ENCODE assay signal across 1 cellular context in the genomic region with DNA sequence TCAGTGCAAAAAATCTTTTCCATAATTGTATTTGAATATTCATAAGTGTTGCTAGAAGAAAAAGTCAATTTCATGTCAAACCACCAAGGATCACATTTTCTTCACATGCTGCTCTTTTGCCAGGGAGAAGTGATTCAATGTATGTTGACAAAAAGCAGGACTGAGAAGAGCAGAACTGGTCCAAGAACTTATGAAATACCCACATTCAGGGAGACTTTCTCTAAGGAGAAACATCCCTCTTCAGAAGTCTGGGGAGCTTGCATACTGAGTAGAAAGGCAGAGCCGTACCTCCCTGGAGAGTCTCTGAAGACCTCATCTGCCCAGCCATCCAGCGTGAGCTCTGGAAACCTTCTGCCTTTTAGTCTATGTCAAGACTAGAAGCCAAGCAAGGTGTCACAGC.
TF ChIP-seq lines count a peak whose summit lies in the region.

No MANE protein-coding gene starts in this region.

TF ChIP-seq in H1, 55 proteins besides CTCF, POLR2A, EP300 and RAD21 (continued from another document):
- TF ChIP-seq, protein P1, sequence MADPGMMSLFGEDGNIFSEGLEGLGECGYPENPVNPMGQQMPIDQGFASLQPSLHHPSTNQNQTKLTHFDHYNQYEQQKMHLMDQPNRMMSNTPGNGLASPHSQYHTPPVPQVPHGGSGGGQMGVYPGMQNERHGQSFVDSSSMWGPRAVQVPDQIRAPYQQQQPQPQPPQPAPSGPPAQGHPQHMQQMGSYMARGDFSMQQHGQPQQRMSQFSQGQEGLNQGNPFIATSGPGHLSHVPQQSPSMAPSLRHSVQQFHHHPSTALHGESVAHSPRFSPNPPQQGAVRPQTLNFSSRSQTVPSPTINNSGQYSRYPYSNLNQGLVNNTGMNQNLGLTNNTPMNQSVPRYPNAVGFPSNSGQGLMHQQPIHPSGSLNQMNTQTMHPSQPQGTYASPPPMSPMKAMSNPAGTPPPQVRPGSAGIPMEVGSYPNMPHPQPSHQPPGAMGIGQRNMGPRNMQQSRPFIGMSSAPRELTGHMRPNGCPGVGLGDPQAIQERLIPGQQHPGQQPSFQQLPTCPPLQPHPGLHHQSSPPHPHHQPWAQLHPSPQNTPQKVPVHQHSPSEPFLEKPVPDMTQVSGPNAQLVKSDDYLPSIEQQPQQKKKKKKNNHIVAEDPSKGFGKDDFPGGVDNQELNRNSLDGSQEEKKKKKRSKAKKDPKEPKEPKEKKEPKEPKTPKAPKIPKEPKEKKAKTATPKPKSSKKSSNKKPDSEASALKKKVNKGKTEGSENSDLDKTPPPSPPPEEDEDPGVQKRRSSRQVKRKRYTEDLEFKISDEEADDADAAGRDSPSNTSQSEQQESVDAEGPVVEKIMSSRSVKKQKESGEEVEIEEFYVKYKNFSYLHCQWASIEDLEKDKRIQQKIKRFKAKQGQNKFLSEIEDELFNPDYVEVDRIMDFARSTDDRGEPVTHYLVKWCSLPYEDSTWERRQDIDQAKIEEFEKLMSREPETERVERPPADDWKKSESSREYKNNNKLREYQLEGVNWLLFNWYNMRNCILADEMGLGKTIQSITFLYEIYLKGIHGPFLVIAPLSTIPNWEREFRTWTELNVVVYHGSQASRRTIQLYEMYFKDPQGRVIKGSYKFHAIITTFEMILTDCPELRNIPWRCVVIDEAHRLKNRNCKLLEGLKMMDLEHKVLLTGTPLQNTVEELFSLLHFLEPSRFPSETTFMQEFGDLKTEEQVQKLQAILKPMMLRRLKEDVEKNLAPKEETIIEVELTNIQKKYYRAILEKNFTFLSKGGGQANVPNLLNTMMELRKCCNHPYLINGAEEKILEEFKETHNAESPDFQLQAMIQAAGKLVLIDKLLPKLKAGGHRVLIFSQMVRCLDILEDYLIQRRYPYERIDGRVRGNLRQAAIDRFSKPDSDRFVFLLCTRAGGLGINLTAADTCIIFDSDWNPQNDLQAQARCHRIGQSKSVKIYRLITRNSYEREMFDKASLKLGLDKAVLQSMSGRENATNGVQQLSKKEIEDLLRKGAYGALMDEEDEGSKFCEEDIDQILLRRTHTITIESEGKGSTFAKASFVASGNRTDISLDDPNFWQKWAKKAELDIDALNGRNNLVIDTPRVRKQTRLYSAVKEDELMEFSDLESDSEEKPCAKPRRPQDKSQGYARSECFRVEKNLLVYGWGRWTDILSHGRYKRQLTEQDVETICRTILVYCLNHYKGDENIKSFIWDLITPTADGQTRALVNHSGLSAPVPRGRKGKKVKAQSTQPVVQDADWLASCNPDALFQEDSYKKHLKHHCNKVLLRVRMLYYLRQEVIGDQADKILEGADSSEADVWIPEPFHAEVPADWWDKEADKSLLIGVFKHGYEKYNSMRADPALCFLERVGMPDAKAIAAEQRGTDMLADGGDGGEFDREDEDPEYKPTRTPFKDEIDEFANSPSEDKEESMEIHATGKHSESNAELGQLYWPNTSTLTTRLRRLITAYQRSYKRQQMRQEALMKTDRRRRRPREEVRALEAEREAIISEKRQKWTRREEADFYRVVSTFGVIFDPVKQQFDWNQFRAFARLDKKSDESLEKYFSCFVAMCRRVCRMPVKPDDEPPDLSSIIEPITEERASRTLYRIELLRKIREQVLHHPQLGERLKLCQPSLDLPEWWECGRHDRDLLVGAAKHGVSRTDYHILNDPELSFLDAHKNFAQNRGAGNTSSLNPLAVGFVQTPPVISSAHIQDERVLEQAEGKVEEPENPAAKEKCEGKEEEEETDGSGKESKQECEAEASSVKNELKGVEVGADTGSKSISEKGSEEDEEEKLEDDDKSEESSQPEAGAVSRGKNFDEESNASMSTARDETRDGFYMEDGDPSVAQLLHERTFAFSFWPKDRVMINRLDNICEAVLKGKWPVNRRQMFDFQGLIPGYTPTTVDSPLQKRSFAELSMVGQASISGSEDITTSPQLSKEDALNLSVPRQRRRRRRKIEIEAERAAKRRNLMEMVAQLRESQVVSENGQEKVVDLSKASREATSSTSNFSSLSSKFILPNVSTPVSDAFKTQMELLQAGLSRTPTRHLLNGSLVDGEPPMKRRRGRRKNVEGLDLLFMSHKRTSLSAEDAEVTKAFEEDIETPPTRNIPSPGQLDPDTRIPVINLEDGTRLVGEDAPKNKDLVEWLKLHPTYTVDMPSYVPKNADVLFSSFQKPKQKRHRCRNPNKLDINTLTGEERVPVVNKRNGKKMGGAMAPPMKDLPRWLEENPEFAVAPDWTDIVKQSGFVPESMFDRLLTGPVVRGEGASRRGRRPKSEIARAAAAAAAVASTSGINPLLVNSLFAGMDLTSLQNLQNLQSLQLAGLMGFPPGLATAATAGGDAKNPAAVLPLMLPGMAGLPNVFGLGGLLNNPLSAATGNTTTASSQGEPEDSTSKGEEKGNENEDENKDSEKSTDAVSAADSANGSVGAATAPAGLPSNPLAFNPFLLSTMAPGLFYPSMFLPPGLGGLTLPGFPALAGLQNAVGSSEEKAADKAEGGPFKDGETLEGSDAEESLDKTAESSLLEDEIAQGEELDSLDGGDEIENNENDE (IDR thresholded peaks at IDR 0.05; ENCODE audit: insufficient replicate concordance, low read length), result no peak
- no peak for TF ChIP-seq BCL11A (IDR thresholded peaks at IDR 0.05; ENCODE audit: low read depth in 2 of 2, low read length in 2 of 2)
- TF ChIP-seq KDM1A (IDR thresholded peaks at IDR 0.05; ENCODE audit: borderline replicate concordance, low read length), result no peak
- no peak for TF ChIP-seq TAF1 (IDR thresholded peaks at IDR 0.05; ENCODE audit: low read depth, low read length)
- no peak for TF ChIP-seq CBX8 (IDR thresholded peaks at IDR 0.05; ENCODE audit: borderline replicate concordance, low read depth, low read length)
- no peak for TF ChIP-seq YY1 (IDR thresholded peaks at IDR 0.05; ENCODE audit: low read depth, low read length)
- no peak for TF ChIP-seq POU5F1 (IDR thresholded peaks at IDR 0.05; ENCODE audit: low read depth, low read length)
- TF ChIP-seq EZH2 (IDR thresholded peaks at IDR 0.05; ENCODE audit: low read depth, low read length, severe bottlenecking), result no peak
- TF ChIP-seq TAF7 (optimal IDR thresholded peaks at IDR 0.05; ENCODE audit: borderline replicate concordance, low read depth, low read length), result no peak
- TF ChIP-seq ZNF274 (IDR thresholded peaks at IDR 0.05; ENCODE audit: borderline replicate concordance, extremely low read depth, low read length), result no peak
- no peak for TF ChIP-seq KDM4A (IDR thresholded peaks at IDR 0.05; ENCODE audit: low read depth, low read length, severe bottlenecking)
- TF ChIP-seq SP4 (IDR thresholded peaks at IDR 0.05; ENCODE audit: low read length), result no peak
- TF ChIP-seq NRF1 (IDR thresholded peaks at IDR 0.05; ENCODE audit: low read depth, low read length), result no peak
